Comparison of ENCODE assay signal across 8 cellular contexts in genomic region chr10:80599424-80599847, GRCh38.
A peak's percentile ranks its signal among the peaks of the same experiment; 100 is the strongest.
DNase-seq lines count a peak whose midpoint lies in the region; ATAC-seq and TF ChIP-seq lines count a peak whose summit lies in the region.

No MANE protein-coding gene starts in this region.

- no peaks in the 10 kb centered on the region for H3K4me1 Mint-ChIP-seq in CD8-positive, alpha-beta T cell (ENCODE audit: low read depth)
- no peaks in the 10 kb centered on the region for H3K4me1 Mint-ChIP-seq in activated naive CD4-positive, alpha-beta T cell treated with anti-CD3 and anti-CD28 coated beads for 36 hours (ENCODE audit: low read depth)

- intact Hi-C loops in CD8-positive, alpha-beta T cell (cut with DNase I, micrococcal nuclease), result no loop called here
- intact Hi-C loops in activated naive CD4-positive, alpha-beta T cell treated with anti-CD3 and anti-CD28 coated beads for 36 hours (cut with micrococcal nuclease), result loop anchor here (2.0 kb wide), 4 partner anchors 63 to 221 kb away; partner anchors contain the start of gene SH2D4B

- no peaks in the 10 kb centered on the region for H3K4me1 ChIP-seq in CD8-positive, alpha-beta T cell (ENCODE audit: insufficient read depth, low read length)
- H3K4me1 ChIP-seq in right atrium auricular region, result no peaks in the 10 kb centered on the region

- no peaks in the 10 kb centered on the region for H3K36me3 ChIP-seq in CD8-positive, alpha-beta T cell (ENCODE audit: insufficient read depth, low read length)
- no peaks in the 10 kb centered on the region for H3K36me3 ChIP-seq in right atrium auricular region

- no peaks in the 10 kb centered on the region for H3K9me3 Mint-ChIP-seq in CD8-positive, alpha-beta T cell
- no peaks in the 10 kb centered on the region for H3K9me3 Mint-ChIP-seq in activated naive CD4-positive, alpha-beta T cell treated with anti-CD3 and anti-CD28 coated beads for 36 hours

- no peak overlapping the region for H3K4me3 ChIP-seq in CD8-positive, alpha-beta T cell (ENCODE audit: low read depth, low read length)
- H3K4me3 ChIP-seq in right atrium auricular region, result no peak overlapping the region

- H3K36me3 Mint-ChIP-seq in CD8-positive, alpha-beta T cell, result no peaks in the 10 kb centered on the region
- no peaks in the 10 kb centered on the region for H3K36me3 Mint-ChIP-seq in activated naive CD4-positive, alpha-beta T cell treated with anti-CD3 and anti-CD28 coated beads for 36 hours (ENCODE audit: low read depth)

- POLR2A ChIA-PET in CD8-positive, alpha-beta T cell (lab: Charles Lee), result no interaction called here

- H3K9me3 ChIP-seq in CD8-positive, alpha-beta T cell (ENCODE audit: low read length), result no peaks in the 10 kb centered on the region
- no peaks in the 10 kb centered on the region for H3K9me3 ChIP-seq in right atrium auricular region

- H3K27me3 ChIP-seq in CD8-positive, alpha-beta T cell (ENCODE audit: insufficient read depth, low read length), result no peaks in the 10 kb centered on the region
- H3K27me3 ChIP-seq in right atrium auricular region, result no peaks in the 10 kb centered on the region

- ATAC-seq in CD8-positive, alpha-beta T cell, result peak; percentile 67
- ATAC-seq in GM18868 (IDR thresholded peaks at IDR 0.05; ENCODE audit: unreplicated experiment), result peak; percentile 69
- peak; percentile 73 for ATAC-seq in HG02970 (IDR thresholded peaks at IDR 0.05; ENCODE audit: low FRiP score, unreplicated experiment)

- CTCF ChIA-PET in CD8-positive, alpha-beta T cell (lab: Charles Lee), result interaction anchor here (0.6 to 4.5 kb wide), 9 partner anchors 11 to 221 kb away, joined by 3 to 22 read pairs (median 3); no protein-coding TSS in a partner anchor
- CTCF ChIA-PET in activated naive CD4-positive, alpha-beta T cell treated with anti-CD3 and anti-CD28 coated beads for 36 hours (lab: Charles Lee), result interaction anchor here (0.6 to 4.9 kb wide), 14 partner anchors 9 to 1162 kb away, joined by 3 to 29 read pairs (median 6); no protein-coding TSS in a partner anchor

- peak; percentile 48 for TF ChIP-seq CTCF in CD8-positive, alpha-beta T cell (IDR thresholded peaks at IDR 0.05)
- TF ChIP-seq CTCF in right atrium auricular region (IDR thresholded peaks at IDR 0.05), result peak; percentile 30 to 59

- peak in 3 of 7 experiments; percentile 20 to 51 (median 22) for DNase-seq in CD8-positive, alpha-beta T cell
- DNase-seq in NCI-H510A (lab: John Stamatoyannopoulos, UW), result peak; percentile 29
- DNase-seq in activated naive CD4-positive, alpha-beta T cell treated with anti-CD3 and anti-CD28 coated beads for 36 hours, result peak; percentile 58
- DNase-seq in right atrium auricular region (ENCODE audit: low spot score), result no peak
- DNase-seq in stimulated activated CD4-positive, alpha-beta T cell treated with anti-CD3 and anti-CD28 coated beads, Interleukin-12 subunit alpha, Interleukin-12 subunit beta, amount 100 ng/mL, for 4 hours, result peak; percentile 10
- DNase-seq in NCI-H1105 (lab: John Stamatoyannopoulos, UW), result no peak

- H3K27ac ChIP-seq in CD8-positive, alpha-beta T cell (ENCODE audit: low read depth, low read length), result no peak overlapping the region
- H3K27ac ChIP-seq in right atrium auricular region, result no peak overlapping the region

- no peak overlapping the region for H3K4me3 Mint-ChIP-seq in CD8-positive, alpha-beta T cell
- H3K4me3 Mint-ChIP-seq in activated naive CD4-positive, alpha-beta T cell treated with anti-CD3 and anti-CD28 coated beads for 36 hours, result no peak overlapping the region

- no peaks in the 10 kb centered on the region for H3K27me3 Mint-ChIP-seq in CD8-positive, alpha-beta T cell (ENCODE audit: low read depth)
- H3K27me3 Mint-ChIP-seq in activated naive CD4-positive, alpha-beta T cell treated with anti-CD3 and anti-CD28 coated beads for 36 hours (ENCODE audit: low read depth), result no peaks in the 10 kb centered on the region

- H3K27ac Mint-ChIP-seq in CD8-positive, alpha-beta T cell, result no peak overlapping the region
- no peak overlapping the region for H3K27ac Mint-ChIP-seq in activated naive CD4-positive, alpha-beta T cell treated with anti-CD3 and anti-CD28 coated beads for 36 hours

Comparison
In these comparisons a context has a peak if more than half of its experiments do, and no peak if none do; other contexts are left out.
1. DNase-seq: peak in NCI-H510A (single experiment), activated naive CD4-positive, alpha-beta T cell treated with anti-CD3 and anti-CD28 coated beads for 36 hours (single experiment) and stimulated activated CD4-positive, alpha-beta T cell treated with anti-CD3 and anti-CD28 coated beads, Interleukin-12 subunit alpha, Interleukin-12 subunit beta, amount 100 ng/mL, for 4 hours (single experiment); none in right atrium auricular region (single experiment) and NCI-H1105 (single experiment).
2. Peak in every context shown above with its lines, with median percentiles within 50 percentile points of each other: ATAC-seq.